ENCODE assay signal across 1 cellular context in the genomic region with DNA sequence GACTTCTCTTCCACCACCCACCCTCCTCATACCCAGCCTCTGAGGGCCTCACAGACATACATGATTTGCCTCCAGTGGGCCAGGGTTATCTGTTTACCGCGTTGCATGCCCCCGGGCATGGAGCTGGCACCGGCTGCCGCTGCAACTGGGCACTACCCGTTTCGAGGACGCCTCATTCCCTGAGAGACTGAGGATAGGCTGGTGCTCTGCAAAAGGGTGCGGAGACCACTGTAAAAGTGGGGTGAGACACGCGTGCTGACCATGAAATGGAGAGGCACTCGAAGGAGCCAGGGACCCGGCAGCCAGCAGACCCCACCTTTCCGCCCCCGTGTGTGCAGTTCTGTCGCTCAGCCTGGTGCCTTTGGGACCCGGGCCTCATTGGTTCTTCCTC.
TF ChIP-seq lines count a peak whose summit lies in the region.

No MANE protein-coding gene starts in this region.

TF ChIP-seq in H1, 55 proteins besides CTCF, POLR2A, EP300 and RAD21:
- no peak for TF ChIP-seq SRF (IDR thresholded peaks at IDR 0.05; ENCODE audit: low read depth, low read length)
- TF ChIP-seq KDM4A (IDR thresholded peaks at IDR 0.05; ENCODE audit: low read depth, low read length, severe bottlenecking): no peak
- TF ChIP-seq TCF12 (IDR thresholded peaks at IDR 0.05; ENCODE audit: low read depth, low read length): no peak
- no peak for TF ChIP-seq ZNF274 (IDR thresholded peaks at IDR 0.05; ENCODE audit: borderline replicate concordance, extremely low read depth, low read length)
- TF ChIP-seq ASH2L (IDR thresholded peaks at IDR 0.05; ENCODE audit: low read length): no peak
